8 cellular contexts compared by ENCODE assay signal in genomic region chr4:189904420-189905027, GRCh38. TPM values are rescaled to one million over a fixed set of nuclear protein-coding genes. Genes with fewer than 3 reads are reported as not detected.
DNase-seq lines count a peak whose midpoint lies in the region; ATAC-seq and TF ChIP-seq lines count a peak whose summit lies in the region.
"Not testable (repeated sequence)": the region's sequence is repeated elsewhere in the genome, so short reads cannot be mapped to it uniquely, and the experiment has no call there.

No MANE protein-coding gene starts in this region.

- H3K36me3 Mint-ChIP-seq in chondrocyte (ENCODE audit: low read depth) = not testable (repeated sequence)

- not testable (repeated sequence) for H3K4me1 Mint-ChIP-seq in chondrocyte (ENCODE audit: low read depth)

- H3K4me3 Mint-ChIP-seq in chondrocyte (ENCODE audit: unreplicated experiment) = not testable (repeated sequence)

- DNase-seq in A172 (ENCODE audit: low spot score) (peak; percentile 63), GM13976 (ENCODE audit: low spot score) (peak; percentile 32), LoVo (ENCODE audit: low spot score) (peak; percentile 54), iPS-NIHi11 (ENCODE audit: low spot score) (peak; percentile 66), renal cortical epithelial cell (ENCODE audit: low read depth) (peak; percentile 64)
- DNase-seq in activated CD4-positive, alpha-beta T cell treated with anti-CD3 and anti-CD28 coated beads, Interleukin-2, amount 50 U/mL, for 48 hours = peak; percentile 35 to 45
- DNase-seq in chondrocyte (ENCODE audit: low spot score) = not testable (repeated sequence)

- in situ Hi-C loops in GM13976 (cut with MboI; ENCODE audit: low sequenced_read_pairs, unreplicated experiment) = not testable (repeated sequence)

- not testable (repeated sequence) for H3K9me3 Mint-ChIP-seq in chondrocyte (ENCODE audit: low read depth)

- TF ChIP-seq CTCF in GM13976 (IDR thresholded peaks at IDR 0.05; ENCODE audit: borderline replicate concordance, control extremely low read depth, extremely low read depth, insufficient read depth, missing control alignments) (peak; percentile 43), chondrocyte (IDR thresholded peaks at IDR 0.05) (peak; percentile 87)

- H3K27me3 Mint-ChIP-seq in chondrocyte (ENCODE audit: low read depth) = not testable (repeated sequence)

- ATAC-seq in HG02610 (IDR thresholded peaks at IDR 0.05; ENCODE audit: unreplicated experiment) = peak; percentile 88

- not testable (repeated sequence) for H3K27ac Mint-ChIP-seq in chondrocyte (ENCODE audit: unreplicated experiment)

RNA-seq across cellular contexts. Expression of gene FRG1, which starts 36.1 kb away (rescaled TPM):
- 108 and 170 TPM in 2 replicates for total RNA-seq in A172 (2014; rRNA removed; shearing (Covaris generic))
- 29.7 to 31.5 TPM (median 30.9 TPM) in 3 replicates for total RNA-seq in chondrocyte
- total RNA-seq in renal cortical epithelial cell = 42.8 and 54.7 TPM in 2 replicates
